Comparison of ENCODE assay signal across 8 cellular contexts in genomic region chr6:39088331-39088730, GRCh38. TPM values are rescaled to one million over a fixed set of nuclear protein-coding genes. Genes with fewer than 3 reads are reported as not detected.
DNase-seq lines count a peak whose midpoint lies in the region; ATAC-seq and TF ChIP-seq lines count a peak whose summit lies in the region.

No MANE protein-coding gene starts in this region.

- H3K4me2 ChIP-seq in GM23338, result peak overlapping the region; percentile 28

- DNase-seq in GM23338 (ENCODE audit: low spot score) (peak; percentile 94), NCI-H69 (lab: John Stamatoyannopoulos, UW) (peak; percentile 6), endothelial cell (ENCODE audit: low spot score) (peak; percentile 59), mucosa of descending colon (peak in 1 of 3 donors; percentile 39), epidermal melanocyte (ENCODE audit: insufficient read length, low spot score) (no peak)
- DNase-seq in stimulated activated naive CD4-positive, alpha-beta T cell treated with Interleukin-2 at 50 U/mL for 16 hours (lab: John Stamatoyannopoulos, UW), result no peak

- no peaks in the 10 kb centered on the region; the same call in 2 of the 3 replicates for H3K36me3 Mint-ChIP-seq in GM23338 (ENCODE audit: low read depth)
- peaks cover 11% of the 10 kb centered on the region for H3K36me3 Mint-ChIP-seq in endothelial cell (ENCODE audit: low read depth, unreplicated experiment)

- peak; percentile 58 to 59 for TF ChIP-seq CTCF in GM23338 (conservative IDR thresholded peaks at IDR 0.05; ENCODE audit: low read depth in 2 of 2)
- peak; percentile 55 for TF ChIP-seq CTCF in endothelial cell (IDR thresholded peaks at IDR 0.05; ENCODE audit: unreplicated experiment)
- TF ChIP-seq CTCF in mucosa of descending colon (IDR thresholded peaks at IDR 0.05), result no peak

- no peaks in the 10 kb centered on the region for H3K9me3 ChIP-seq in mucosa of descending colon

- H3K79me2 ChIP-seq in GM23338 (replicated peaks; ENCODE audit: insufficient read depth), result no peaks in the 10 kb centered on the region

- H3K27ac Mint-ChIP-seq in GM23338, result no peak overlapping the region
- no peak overlapping the region for H3K27ac Mint-ChIP-seq in endothelial cell (ENCODE audit: unreplicated experiment)

- no peaks in the 10 kb centered on the region for H3K9me2 ChIP-seq in GM23338 (ENCODE audit: insufficient read depth)

- H3F3A ChIP-seq in GM23338 (replicated peaks; ENCODE audit: low read depth), result no peaks in the 10 kb centered on the region

- peaks cover 64% of the 10 kb centered on the region for H3K4me1 Mint-ChIP-seq in GM23338
- H3K4me1 Mint-ChIP-seq in endothelial cell (ENCODE audit: unreplicated experiment), result peaks cover 30% of the 10 kb centered on the region

- H3K9me3 Mint-ChIP-seq in GM23338, result no peaks in the 10 kb centered on the region
- H3K9me3 Mint-ChIP-seq in endothelial cell (ENCODE audit: unreplicated experiment), result no peaks in the 10 kb centered on the region

- H3K4me3 Mint-ChIP-seq in GM23338 (no peak overlapping the region), endothelial cell (ENCODE audit: unreplicated experiment) (no peak overlapping the region)

- H3K36me3 ChIP-seq in GM23338 (ENCODE audit: insufficient read depth) (no peaks in the 10 kb centered on the region), mucosa of descending colon (ENCODE audit: low read depth) (no peaks in the 10 kb centered on the region)

- peaks cover 13% of the 10 kb centered on the region for H3K27me3 Mint-ChIP-seq in GM23338 (ENCODE audit: insufficient read depth, low read depth, poor library complexity)
- no peaks in the 10 kb centered on the region for H3K27me3 Mint-ChIP-seq in endothelial cell (ENCODE audit: unreplicated experiment)

- H3K27me3 ChIP-seq in GM23338 (ENCODE audit: insufficient read depth), result no peaks in the 10 kb centered on the region

- ATAC-seq in GM23338 (peak; percentile 92), mucosa of descending colon (peak; percentile 59), HG03342 (IDR thresholded peaks at IDR 0.05; ENCODE audit: unreplicated experiment) (no peak), GM18498 (IDR thresholded peaks at IDR 0.05; ENCODE audit: unreplicated experiment) (no peak)

- no peak overlapping the region for H3K27ac ChIP-seq in GM23338 (ENCODE audit: low read depth)

- no peaks in the 10 kb centered on the region for H4K20me1 ChIP-seq in GM23338 (replicated peaks; ENCODE audit: insufficient read depth)

- H3K4me3 ChIP-seq in GM23338, result no peak overlapping the region
- H3K4me3 ChIP-seq in mucosa of descending colon, result no peak overlapping the region

- H3K4me1 ChIP-seq in GM23338 (ENCODE audit: insufficient read depth) (peaks cover 10% of the 10 kb centered on the region), mucosa of descending colon (ENCODE audit: low read depth) (no peaks in the 10 kb centered on the region)

- intact Hi-C loops in mucosa of descending colon (cut with DNase I, micrococcal nuclease), result no loop called here

- no peak overlapping the region for H2AFZ ChIP-seq in GM23338

TF ChIP-seq in GM23338, 12 proteins besides CTCF, POLR2A, EP300 and RAD21:
- TF ChIP-seq POLR2AphosphoS5 (IDR thresholded peaks at IDR 0.05; ENCODE audit: low read depth) (no peak), REST (IDR thresholded peaks at IDR 0.05; ENCODE audit: unreplicated experiment) (peak; percentile 83)

RNA-seq across cellular contexts. Expression of gene SAYSD1, which starts 26.7 kb away (rescaled TPM):
- 9.5 and 10.0 TPM in 2 replicates for total RNA-seq in GM23338 (2014; rRNA removed; shearing (Covaris generic))
- polyA plus RNA-seq in GM23338 (2016; fragmentation: Nextera tagmentation; extraction: Ambion mirVana), result 8.2 and 9.2 TPM in 2 replicates
- total RNA-seq in endothelial cell (ENCODE audit: unreplicated experiment), result 10.8 TPM
- total RNA-seq in mucosa of descending colon, result 10 to 100 TPM; 12.8 to 16.0 (median 14.7) TPM

RNA-seq across cellular contexts. Expression of gene GLP1R, which starts 39.8 kb away (rescaled TPM):
- total RNA-seq in GM23338 (2014; rRNA removed; shearing (Covaris generic)), result 3.6 and 3.7 TPM in 2 replicates
- polyA plus RNA-seq in GM23338 (2016; fragmentation: Nextera tagmentation; extraction: Ambion mirVana), result 0.38 and 0.42 TPM in 2 replicates
- total RNA-seq in endothelial cell (ENCODE audit: unreplicated experiment) (42.5 TPM), mucosa of descending colon (under 1 TPM in 2 of 3 donors, not detected in 1; 0.09 to 0.14 TPM)

Comparison
In these comparisons a context has a peak if more than half of its experiments do, and no peak if none do; other contexts are left out.
1. ATAC-seq: peak in GM23338 (single experiment) and mucosa of descending colon (single experiment); none in HG03342 (single experiment) and GM18498 (single experiment).
2. DNase-seq: peak in GM23338 (single experiment), NCI-H69 (single experiment) and endothelial cell (single experiment); none in stimulated activated naive CD4-positive, alpha-beta T cell treated with Interleukin-2 at 50 U/mL for 16 hours (single experiment) and epidermal melanocyte (single experiment).